8 cellular contexts compared by ENCODE assay signal in the genomic region with DNA sequence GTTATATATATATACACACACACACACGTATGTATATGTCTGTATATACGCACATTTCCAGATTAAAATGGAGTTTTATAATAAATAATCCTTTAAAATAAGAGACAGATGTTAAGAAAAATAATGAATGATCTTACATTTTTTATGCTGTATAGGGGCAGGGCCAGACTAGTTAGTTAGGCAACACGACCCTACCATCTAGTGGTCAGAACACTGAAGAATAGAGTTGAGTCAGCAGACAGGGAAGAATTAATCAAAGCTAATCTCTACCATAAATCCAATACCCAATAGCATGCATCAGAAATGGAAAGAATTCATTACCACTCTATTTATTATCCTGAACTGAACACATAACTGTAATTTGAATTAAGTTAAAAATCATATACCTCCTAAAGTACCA.
A peak's percentile ranks its signal among the peaks of the same experiment; 100 is the strongest.
DNase-seq lines count a peak whose midpoint lies in the region; ATAC-seq, FAIRE-seq and TF ChIP-seq lines count a peak whose summit lies in the region.

No MANE protein-coding gene starts in this region.

- no peaks in the 10 kb centered on the region for H3K4me1 Mint-ChIP-seq in osteocyte (ENCODE audit: unreplicated experiment)

- TF ChIP-seq CTCF in bronchial epithelial cell (IDR thresholded peaks at IDR 0.05; ENCODE audit: insufficient read depth, low read length, severe bottlenecking) (no peak), osteocyte (IDR thresholded peaks at IDR 0.05) (peak; percentile 70)

- FAIRE-seq in H54 (lab: Jason Lieb, UNC) (peak; percentile 20), bronchial epithelial cell (lab: Jason Lieb, UNC) (no peak)

- TF ChIP-seq POLR2A in H54 (IDR thresholded peaks at IDR 0.05; ENCODE audit: low read depth, low read length) = no peak

- DNase-seq in H54 (ENCODE audit: insufficient read length, low spot score) = no peak
- DNase-seq in NCI-H748 treated with DMSO at 0.1 percent for 48 hours (lab: John Stamatoyannopoulos, UW) = peak; percentile 10
- DNase-seq in bronchial epithelial cell (ENCODE audit: low read depth) = peak; percentile 13
- DNase-seq in osteocyte (ENCODE audit: extremely low spot score, unreplicated experiment) = no peak
- DNase-seq in GOT3 (lab: John Stamatoyannopoulos, UW) = no peak
- DNase-seq in activated CD4-positive, alpha-beta T cell treated with anti-CD3 and anti-CD28 coated beads, Interleukin-2, amount 50 U/mL, for 48 hours = no peak
- no peak for DNase-seq in NOMO-1 treated with DMSO at 0.1 percent for 48 hours (lab: John Stamatoyannopoulos, UW; ENCODE audit: unreplicated experiment)

- H3K9me3 Mint-ChIP-seq in osteocyte (ENCODE audit: unreplicated experiment) = no peaks in the 10 kb centered on the region

- H3K4me3 ChIP-seq in bronchial epithelial cell (ENCODE audit: low read depth, low read length) = no peak overlapping the region

- H3K4me3 Mint-ChIP-seq in osteocyte (ENCODE audit: unreplicated experiment) = no peak overlapping the region

- H3K36me3 Mint-ChIP-seq in osteocyte (ENCODE audit: unreplicated experiment) = no peaks in the 10 kb centered on the region

- no peak for ATAC-seq in activated CD4-positive, CD25-positive, alpha-beta regulatory T cell treated with anti-CD3 and anti-CD28 coated beads, Interleukin-2, amount 50 U/mL, for 24 hours

- no peaks in the 10 kb centered on the region for H3K27me3 ChIP-seq in bronchial epithelial cell (ENCODE audit: control insufficient read depth, insufficient read depth, low read length)

- H3K36me3 ChIP-seq in bronchial epithelial cell (ENCODE audit: control insufficient read depth, insufficient read depth, low read length) = no peaks in the 10 kb centered on the region

- no peak overlapping the region for H3K27ac Mint-ChIP-seq in osteocyte (ENCODE audit: unreplicated experiment)

- no peaks in the 10 kb centered on the region for H3K27me3 Mint-ChIP-seq in osteocyte (ENCODE audit: unreplicated experiment)

Comparison
In these comparisons a context has a peak if more than half of its experiments do, and no peak if none do; other contexts are left out.
1. DNase-seq: peak in NCI-H748 treated with DMSO at 0.1 percent for 48 hours (single experiment) and bronchial epithelial cell (single experiment); none in H54 (single experiment), osteocyte (single experiment), GOT3 (single experiment), activated CD4-positive, alpha-beta T cell treated with anti-CD3 and anti-CD28 coated beads, Interleukin-2, amount 50 U/mL, for 48 hours (0 of 2) and NOMO-1 treated with DMSO at 0.1 percent for 48 hours (single experiment).